11 cellular contexts compared by ENCODE assay signal in the genomic region with DNA sequence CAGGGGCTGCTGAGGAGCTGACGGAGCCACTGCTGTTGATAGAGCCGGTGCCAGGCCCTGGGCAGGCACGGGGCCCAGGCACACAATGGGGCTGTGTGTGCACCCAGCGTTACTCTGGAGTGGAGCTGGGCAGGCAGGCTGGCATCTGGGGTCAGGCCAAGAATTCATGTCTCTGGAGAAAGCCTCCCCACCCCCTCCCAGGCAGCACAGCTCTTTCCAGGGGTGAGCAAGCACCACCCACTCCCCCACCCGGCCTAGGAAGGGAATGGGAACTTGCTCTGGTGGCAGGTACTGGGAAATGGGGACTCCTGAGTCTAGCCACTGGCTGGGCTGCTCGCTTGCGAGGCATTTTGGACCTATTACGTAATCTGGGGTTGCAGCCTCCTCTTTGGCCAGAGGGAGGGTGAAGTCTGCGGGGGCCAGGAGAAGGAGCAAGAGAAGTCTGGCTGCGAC. TPM values are rescaled to one million over a fixed set of nuclear protein-coding genes. Genes with fewer than 3 reads are reported as not detected.
DNase-seq lines count a peak whose midpoint lies in the region; ATAC-seq, FAIRE-seq and TF ChIP-seq lines count a peak whose summit lies in the region.
"Had no signal": no experiment of that assay in that cellular context is flagged by ENCODE, and none has a peak within 500 bp of the region (broad histone marks: within the 10 kb centered on the region; RNA-seq: fewer than 3 reads in every experiment).

No MANE protein-coding gene starts in this region.

- peaks cover 83% of the 10 kb centered on the region for H3K79me2 ChIP-seq in Karpas-422 (ENCODE audit: low read length)

- peaks cover 46% of the 10 kb centered on the region for H3K4me1 Mint-ChIP-seq in MCF 10A (ENCODE audit: insufficient read depth, unreplicated experiment)

- H3K9me3 ChIP-seq in Karpas-422 (ENCODE audit: low read length) (no peaks in the 10 kb centered on the region), stomach smooth muscle (ENCODE audit: control insufficient read depth in 2 of 2, low read length in 2 of 2) (no peaks in the 10 kb centered on the region)
- H3K9me3 ChIP-seq: mucosa of descending colon had no signal

- H3K9me2 ChIP-seq in Karpas-422 (replicated peaks; ENCODE audit: insufficient read depth, low read length), result no peaks in the 10 kb centered on the region

- TF ChIP-seq CTCF in MCF 10A (IDR thresholded peaks at IDR 0.05; ENCODE audit: unreplicated experiment), result no peak

- H3K4me1 ChIP-seq in Karpas-422 (ENCODE audit: low read length) (peaks cover 98% of the 10 kb centered on the region), stomach smooth muscle (ENCODE audit: control insufficient read depth, insufficient read depth, low read length) (peaks cover 62% of the 10 kb centered on the region)

- H3K27ac Mint-ChIP-seq in MCF 10A (ENCODE audit: low read depth, unreplicated experiment), result peak overlapping the region; percentile 35
- H3K27ac Mint-ChIP-seq: activated naive CD4-positive, alpha-beta T cell treated with anti-CD3 and anti-CD28 coated beads, Interleukin-2, amount 50 U/mL, for 24 hours had no signal

- DNase-seq in Karpas-422 (no peak), MCF 10A (ENCODE audit: unreplicated experiment) (peak; percentile 90), left colon (no peak), T-helper 9 cell (no peak), HTR-8/SVneo (ENCODE audit: insufficient read length, low spot score) (no peak)
- no peak for DNase-seq in effector CD4-positive, alpha-beta T cell

- no peaks in the 10 kb centered on the region for H3K27me3 ChIP-seq in Karpas-422 (ENCODE audit: low read length)
- H3K27me3 ChIP-seq in stomach smooth muscle (ENCODE audit: control insufficient read depth in 1 of 2, insufficient read depth in 2 of 2, low read length in 2 of 2), result no peaks in the 10 kb centered on the region

- BruUV-seq in MCF 10A (replicated peaks; lab: Mats Ljungman, UMichigan), result no TSS peak

- no peaks in the 10 kb centered on the region for H3K9me3 Mint-ChIP-seq in MCF 10A (ENCODE audit: unreplicated experiment)
- H3K9me3 Mint-ChIP-seq: activated naive CD4-positive, alpha-beta T cell treated with anti-CD3 and anti-CD28 coated beads, Interleukin-2, amount 50 U/mL, for 24 hours had no signal

- CTCF ChIA-PET in MCF 10A (lab: Yijun Ruan, JAX), result interaction anchor here (0.6 to 1.8 kb wide), 10 partner anchors 8 to 76 kb away, joined by 3 to 7 read pairs (median 4); a partner anchor contains a TSS

- no peak for FAIRE-seq in HTR-8/SVneo (lab: Jason Lieb, UNC)

- POLR2A ChIA-PET in MCF 10A (lab: Yijun Ruan, JAX), result interaction anchor here (0.5 to 9.4 kb wide), 11 partner anchors 10 to 379 kb away, joined by 3 to 98 read pairs (median 7); a partner anchor contains a TSS

- H3K4me3 ChIP-seq in Karpas-422 (ENCODE audit: low read length) (no peak overlapping the region), stomach smooth muscle (ENCODE audit: low read length in 2 of 2) (peak overlapping the region in 1 of 2 donors; percentile 40)
- H3K4me3 ChIP-seq: mucosa of descending colon had no signal

- H3K9ac ChIP-seq in Karpas-422 (ENCODE audit: low read length), result peak overlapping the region; percentile 45; the same call in 1 of the 2 replicates
- H3K9ac ChIP-seq in stomach smooth muscle (ENCODE audit: low read length in 2 of 2), result peak overlapping the region in 1 of 2 donors; percentile 58

- no peak overlapping the region for H2AFZ ChIP-seq in Karpas-422 (ENCODE audit: low read length)

- ATAC-seq in left colon (peak; percentile 17), HG03432 (IDR thresholded peaks at IDR 0.05; ENCODE audit: unreplicated experiment) (no peak)

- peaks cover 16% of the 10 kb centered on the region; the same call in 1 of the 2 replicates for H4K20me1 ChIP-seq in Karpas-422 (ENCODE audit: insufficient read depth, low read depth, low read length)

- no peaks in the 10 kb centered on the region for H3K27me3 Mint-ChIP-seq in MCF 10A (ENCODE audit: insufficient read depth, unreplicated experiment)
- H3K27me3 Mint-ChIP-seq: activated naive CD4-positive, alpha-beta T cell treated with anti-CD3 and anti-CD28 coated beads, Interleukin-2, amount 50 U/mL, for 24 hours had no signal

- intact Hi-C loops in MCF 10A (cut with micrococcal nuclease) (loop anchor here (1.0 kb wide), 1 partner anchor 22 kb away; no protein-coding TSS in a partner anchor), left colon (cut with DNase I, micrococcal nuclease) (no loop called here)

- H3K4me2 ChIP-seq in Karpas-422 (ENCODE audit: low read depth, low read length, poor library complexity, severe bottlenecking), result peak overlapping the region; percentile 92

- peak overlapping the region; percentile 45 for H3K4me3 Mint-ChIP-seq in MCF 10A (ENCODE audit: unreplicated experiment)
- H3K4me3 Mint-ChIP-seq: activated naive CD4-positive, alpha-beta T cell treated with anti-CD3 and anti-CD28 coated beads, Interleukin-2, amount 50 U/mL, for 24 hours had no signal

- H3K27ac ChIP-seq in Karpas-422 (ENCODE audit: low read length) (peak overlapping the region; percentile 99), stomach smooth muscle (ENCODE audit: low read length) (peak overlapping the region; percentile 84)

- H3K36me3 Mint-ChIP-seq in MCF 10A (ENCODE audit: insufficient read depth, unreplicated experiment), result peaks cover 15% of the 10 kb centered on the region
- H3K36me3 Mint-ChIP-seq: activated naive CD4-positive, alpha-beta T cell treated with anti-CD3 and anti-CD28 coated beads, Interleukin-2, amount 50 U/mL, for 24 hours had no signal

- 0 out of 2 replicates have a peak, but pooled peaks cover 4% of the 10 kb centered on the region for H3K36me3 ChIP-seq in Karpas-422 (ENCODE audit: insufficient read depth, low read length)
- H3K36me3 ChIP-seq in stomach smooth muscle (ENCODE audit: control insufficient read depth in 2 of 2, insufficient read depth in 2 of 2, low read length in 2 of 2), result no peaks in the 10 kb centered on the region

RNA-seq across cellular contexts. Expression of a gene that starts 22.7 kb away (rescaled TPM):
- total RNA-seq in Karpas-422 (2014; rRNA removed; shearing (Covaris generic); ENCODE audit: low replicate concordance), result 72.3 and 117 TPM in 2 replicates
- total RNA-seq in MCF 10A (2022) (11.8 and 16.2 TPM in 2 replicates), left colon (10 to 100 TPM; 24.3 to 29.7 TPM)

RNA-seq across cellular contexts. Expression of a gene that starts 34.5 kb away (rescaled TPM):
- total RNA-seq in Karpas-422 (2014; rRNA removed; shearing (Covaris generic); ENCODE audit: low replicate concordance), result not detected in 2 replicates
- not detected in 2 replicates for total RNA-seq in MCF 10A (2022)
- not detected for total RNA-seq in left colon
- total RNA-seq: mucosa of descending colon, OCI-LY7 had no signal
